ENCODE assay signal across 1 cellular context in genomic region chr2:216803803-216804202, GRCh38.
TF ChIP-seq lines count a peak whose summit lies in the region.

No MANE protein-coding gene starts in this region.

TF ChIP-seq in HepG2, 621 proteins besides CTCF, POLR2A, EP300 and RAD21 (continued from another document):
- no peak for TF ChIP-seq ZBTB40 (IDR thresholded peaks at IDR 0.05)
- TF ChIP-seq ZBTB40 (CRISPR knock-in tag; IDR thresholded peaks at IDR 0.05): no peak
- no peak for TF ChIP-seq FOXK1 (CRISPR knock-in tag; IDR thresholded peaks at IDR 0.05; ENCODE audit: borderline replicate concordance, low read depth)
- TF ChIP-seq, protein P1, sequence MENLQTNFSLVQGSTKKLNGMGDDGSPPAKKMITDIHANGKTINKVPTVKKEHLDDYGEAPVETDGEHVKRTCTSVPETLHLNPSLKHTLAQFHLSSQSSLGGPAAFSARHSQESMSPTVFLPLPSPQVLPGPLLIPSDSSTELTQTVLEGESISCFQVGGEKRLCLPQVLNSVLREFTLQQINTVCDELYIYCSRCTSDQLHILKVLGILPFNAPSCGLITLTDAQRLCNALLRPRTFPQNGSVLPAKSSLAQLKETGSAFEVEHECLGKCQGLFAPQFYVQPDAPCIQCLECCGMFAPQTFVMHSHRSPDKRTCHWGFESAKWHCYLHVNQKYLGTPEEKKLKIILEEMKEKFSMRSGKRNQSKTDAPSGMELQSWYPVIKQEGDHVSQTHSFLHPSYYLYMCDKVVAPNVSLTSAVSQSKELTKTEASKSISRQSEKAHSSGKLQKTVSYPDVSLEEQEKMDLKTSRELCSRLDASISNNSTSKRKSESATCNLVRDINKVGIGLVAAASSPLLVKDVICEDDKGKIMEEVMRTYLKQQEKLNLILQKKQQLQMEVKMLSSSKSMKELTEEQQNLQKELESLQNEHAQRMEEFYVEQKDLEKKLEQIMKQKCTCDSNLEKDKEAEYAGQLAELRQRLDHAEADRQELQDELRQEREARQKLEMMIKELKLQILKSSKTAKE (CRISPR knock-in tag; IDR thresholded peaks at IDR 0.05; ENCODE audit: borderline replicate concordance): no peak
- no peak for TF ChIP-seq REL (CRISPR knock-in tag; conservative IDR thresholded peaks at IDR 0.05)
- no peak for TF ChIP-seq DR1 (CRISPR knock-in tag; IDR thresholded peaks at IDR 0.05)
- TF ChIP-seq ZNF44 (CRISPR knock-in tag; IDR thresholded peaks at IDR 0.05): no peak
- no peak for TF ChIP-seq ZNF704 (CRISPR knock-in tag; IDR thresholded peaks at IDR 0.05; ENCODE audit: borderline replicate concordance)
- TF ChIP-seq KLF12 (CRISPR knock-in tag; IDR thresholded peaks at IDR 0.05; ENCODE audit: borderline replicate concordance): no peak
- no peak for TF ChIP-seq E2F2 (CRISPR knock-in tag; IDR thresholded peaks at IDR 0.05; ENCODE audit: borderline replicate concordance)
- TF ChIP-seq EZH2 (conservative IDR thresholded peaks at IDR 0.05; ENCODE audit: low read depth, low read length): no peak
- no peak for TF ChIP-seq ZNF274 (CRISPR knock-in tag; IDR thresholded peaks at IDR 0.05)
- no peak for TF ChIP-seq RARG (CRISPR knock-in tag; IDR thresholded peaks at IDR 0.05; ENCODE audit: low read depth)
- no peak for TF ChIP-seq ZNF550 (CRISPR knock-in tag; IDR thresholded peaks at IDR 0.05; ENCODE audit: borderline replicate concordance)
- TF ChIP-seq NR2C2 (CRISPR knock-in tag; IDR thresholded peaks at IDR 0.05; ENCODE audit: borderline replicate concordance): no peak
- TF ChIP-seq ZNF383 (CRISPR knock-in tag; IDR thresholded peaks at IDR 0.05; ENCODE audit: borderline replicate concordance): no peak
- no peak for TF ChIP-seq ZNF572 (CRISPR knock-in tag; IDR thresholded peaks at IDR 0.05)
